ENCODE assay signal across 1 cellular context in the genomic region with DNA sequence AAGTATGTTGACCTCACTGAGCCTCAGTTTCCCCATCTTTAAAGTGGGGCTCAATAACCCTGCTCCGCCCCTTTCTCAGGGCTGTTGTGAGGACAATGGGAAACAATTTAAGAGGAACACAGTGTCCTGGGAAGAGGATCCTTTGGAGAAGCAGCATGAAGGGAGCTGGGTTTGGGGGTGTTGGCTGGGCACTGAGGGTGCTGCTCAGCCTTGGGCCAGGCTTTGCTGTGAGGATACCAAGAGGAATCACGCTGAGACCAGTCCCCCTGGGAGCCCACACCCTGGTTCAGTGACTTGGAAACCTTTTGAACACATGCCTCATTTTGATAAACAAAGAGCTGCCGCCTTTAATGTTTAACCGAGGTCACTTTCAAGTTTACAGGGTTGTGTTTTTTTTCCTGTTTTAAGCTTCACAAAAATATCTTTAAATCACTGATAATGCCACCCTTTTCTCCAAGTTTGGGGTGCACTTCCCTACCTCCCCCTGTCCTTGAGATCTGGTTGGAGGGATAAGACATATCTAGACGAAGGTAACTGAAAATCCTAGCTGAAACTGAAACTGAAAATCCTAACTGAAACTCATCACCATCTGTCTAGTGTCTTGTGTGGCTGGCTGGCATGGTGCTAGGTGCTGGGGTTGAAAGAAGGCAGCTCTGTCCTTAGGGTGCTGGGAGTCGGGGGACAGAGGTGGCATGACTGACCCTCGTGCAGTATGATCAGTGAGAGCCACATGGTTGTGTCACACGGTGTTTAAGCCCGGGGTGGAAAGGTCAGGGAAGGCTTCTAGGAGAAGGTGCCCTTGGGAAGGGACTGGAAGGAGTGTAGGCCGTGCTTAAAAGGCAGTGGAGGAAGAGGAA.
TF ChIP-seq lines count a peak whose summit lies in the region.

No MANE protein-coding gene starts in this region.

TF ChIP-seq in HepG2, 621 proteins besides CTCF, POLR2A, EP300 and RAD21 (continued from another document and continues in another):
- TF ChIP-seq, protein P1, sequence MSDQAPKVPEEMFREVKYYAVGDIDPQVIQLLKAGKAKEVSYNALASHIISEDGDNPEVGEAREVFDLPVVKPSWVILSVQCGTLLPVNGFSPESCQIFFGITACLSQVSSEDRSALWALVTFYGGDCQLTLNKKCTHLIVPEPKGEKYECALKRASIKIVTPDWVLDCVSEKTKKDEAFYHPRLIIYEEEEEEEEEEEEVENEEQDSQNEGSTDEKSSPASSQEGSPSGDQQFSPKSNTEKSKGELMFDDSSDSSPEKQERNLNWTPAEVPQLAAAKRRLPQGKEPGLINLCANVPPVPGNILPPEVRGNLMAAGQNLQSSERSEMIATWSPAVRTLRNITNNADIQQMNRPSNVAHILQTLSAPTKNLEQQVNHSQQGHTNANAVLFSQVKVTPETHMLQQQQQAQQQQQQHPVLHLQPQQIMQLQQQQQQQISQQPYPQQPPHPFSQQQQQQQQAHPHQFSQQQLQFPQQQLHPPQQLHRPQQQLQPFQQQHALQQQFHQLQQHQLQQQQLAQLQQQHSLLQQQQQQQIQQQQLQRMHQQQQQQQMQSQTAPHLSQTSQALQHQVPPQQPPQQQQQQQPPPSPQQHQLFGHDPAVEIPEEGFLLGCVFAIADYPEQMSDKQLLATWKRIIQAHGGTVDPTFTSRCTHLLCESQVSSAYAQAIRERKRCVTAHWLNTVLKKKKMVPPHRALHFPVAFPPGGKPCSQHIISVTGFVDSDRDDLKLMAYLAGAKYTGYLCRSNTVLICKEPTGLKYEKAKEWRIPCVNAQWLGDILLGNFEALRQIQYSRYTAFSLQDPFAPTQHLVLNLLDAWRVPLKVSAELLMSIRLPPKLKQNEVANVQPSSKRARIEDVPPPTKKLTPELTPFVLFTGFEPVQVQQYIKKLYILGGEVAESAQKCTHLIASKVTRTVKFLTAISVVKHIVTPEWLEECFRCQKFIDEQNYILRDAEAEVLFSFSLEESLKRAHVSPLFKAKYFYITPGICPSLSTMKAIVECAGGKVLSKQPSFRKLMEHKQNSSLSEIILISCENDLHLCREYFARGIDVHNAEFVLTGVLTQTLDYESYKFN (CRISPR knock-in tag; conservative IDR thresholded peaks at IDR 0.05), result peak; percentile 75
- TF ChIP-seq NFIC (IDR thresholded peaks at IDR 0.05; ENCODE audit: low read length), result peak; percentile 51; the same call in 1 of the 2 replicates
- no peak for TF ChIP-seq FOXP1 (IDR thresholded peaks at IDR 0.05)
- TF ChIP-seq FOXP1 (CRISPR knock-in tag; IDR thresholded peaks at IDR 0.05), result peak; percentile 66; the same call in 1 of the 2 replicates
- TF ChIP-seq, protein P2, sequence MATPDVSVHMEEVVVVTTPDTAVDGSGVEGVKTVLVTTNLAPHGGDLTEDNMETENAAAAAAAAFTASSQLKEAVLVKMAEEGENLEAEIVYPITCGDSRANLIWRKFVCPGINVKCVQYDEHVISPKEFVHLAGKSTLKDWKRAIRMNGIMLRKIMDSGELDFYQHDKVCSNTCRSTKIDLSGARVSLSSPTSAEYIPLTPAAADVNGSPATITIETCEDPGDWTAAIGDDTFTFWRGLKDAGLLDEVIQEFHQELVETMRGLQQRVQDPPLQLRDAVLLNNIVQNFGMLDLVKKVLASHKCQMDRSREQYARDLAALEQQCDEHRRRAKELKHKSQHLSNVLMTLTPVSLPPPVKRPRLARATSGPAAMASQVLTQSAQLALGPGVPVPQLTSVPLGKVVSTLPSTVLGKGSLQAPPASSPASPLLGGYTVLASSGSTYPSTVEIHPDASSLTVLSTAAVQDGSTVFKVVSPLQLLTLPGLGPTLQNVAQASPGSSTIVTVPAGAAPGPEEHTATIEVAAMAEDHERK (CRISPR knock-in tag; IDR thresholded peaks at IDR 0.05; ENCODE audit: low read depth), result no peak
- TF ChIP-seq ZNF451 (CRISPR knock-in tag; IDR thresholded peaks at IDR 0.05), result no peak
- peak; percentile 23; the same call in 1 of the 2 replicates for TF ChIP-seq ZBTB34 (CRISPR knock-in tag; IDR thresholded peaks at IDR 0.05)
- 0 out of 2 replicates have a peak, but pooled peaks have one; percentile 51 for TF ChIP-seq TOPORS (CRISPR knock-in tag; IDR thresholded peaks at IDR 0.05)
- peak; percentile 88 for TF ChIP-seq TCF7L2 (IDR thresholded peaks at IDR 0.05; ENCODE audit: low read depth, low read length)
- TF ChIP-seq THAP9 (CRISPR knock-in tag; IDR thresholded peaks at IDR 0.05; ENCODE audit: borderline replicate concordance), result no peak
- TF ChIP-seq YEATS4 (CRISPR knock-in tag; IDR thresholded peaks at IDR 0.05; ENCODE audit: borderline replicate concordance), result no peak
- TF ChIP-seq ZSCAN5A (CRISPR knock-in tag; IDR thresholded peaks at IDR 0.05; ENCODE audit: borderline replicate concordance), result 0 out of 2 replicates have a peak, but pooled peaks have one; percentile 66
- TF ChIP-seq ZKSCAN8 (CRISPR knock-in tag; IDR thresholded peaks at IDR 0.05; ENCODE audit: borderline replicate concordance), result no peak
- TF ChIP-seq MED13 (CRISPR knock-in tag; IDR thresholded peaks at IDR 0.05), result peak; percentile 24; the same call in 1 of the 2 replicates
- 0 out of 2 replicates have a peak, but pooled peaks have one; percentile 25 for TF ChIP-seq ZSCAN9 (CRISPR knock-in tag; IDR thresholded peaks at IDR 0.05; ENCODE audit: borderline replicate concordance)
- TF ChIP-seq IKZF5 (CRISPR knock-in tag; IDR thresholded peaks at IDR 0.05), result 0 out of 2 replicates have a peak, but pooled peaks have one; percentile 41
- peak in 1 of 2 experiments; percentile 59; a peak in 1 of 4 replicates for TF ChIP-seq KLF16 (CRISPR knock-in tag; IDR thresholded peaks at IDR 0.05)
- TF ChIP-seq NFATC3 (CRISPR knock-in tag; IDR thresholded peaks at IDR 0.05), result peak; percentile 63; the same call in 1 of the 2 replicates
- peak; percentile 30; the same call in 1 of the 2 replicates for TF ChIP-seq MED1 (CRISPR knock-in tag; IDR thresholded peaks at IDR 0.05)
- peak; percentile 82 for TF ChIP-seq NR2F6 (IDR thresholded peaks at IDR 0.05)
- TF ChIP-seq NR2F6 (CRISPR knock-in tag; IDR thresholded peaks at IDR 0.05), result peak; percentile 51; the same call in 1 of the 2 replicates
- TF ChIP-seq PHF21A (CRISPR knock-in tag; IDR thresholded peaks at IDR 0.05), result peak; percentile 72
- TF ChIP-seq ZBTB33 (CRISPR knock-in tag; IDR thresholded peaks at IDR 0.05), result 0 out of 2 replicates have a peak, but pooled peaks have one; percentile 23
- peak; percentile 42; the same call in 1 of the 2 replicates for TF ChIP-seq HHEX (CRISPR knock-in tag; IDR thresholded peaks at IDR 0.05)
- TF ChIP-seq ZNF749 (CRISPR knock-in tag; IDR thresholded peaks at IDR 0.05; ENCODE audit: borderline replicate concordance), result 0 out of 2 replicates have a peak, but pooled peaks have one; percentile 53
- 0 out of 2 replicates have a peak, but pooled peaks have one; percentile 27 for TF ChIP-seq TFDP2 (CRISPR knock-in tag; IDR thresholded peaks at IDR 0.05)
- TF ChIP-seq ZC3H13 (CRISPR knock-in tag; IDR thresholded peaks at IDR 0.05), result no peak
- 0 out of 2 replicates have a peak, but pooled peaks have one; percentile 1 for TF ChIP-seq HOXA3 (CRISPR knock-in tag; IDR thresholded peaks at IDR 0.05)
- TF ChIP-seq ZNF569 (CRISPR knock-in tag; IDR thresholded peaks at IDR 0.05; ENCODE audit: borderline replicate concordance), result no peak
- no peak for TF ChIP-seq RBAK (CRISPR knock-in tag; IDR thresholded peaks at IDR 0.05)
- TF ChIP-seq ERF (CRISPR knock-in tag; IDR thresholded peaks at IDR 0.05), result peak; percentile 37; the same call in 1 of the 2 replicates
- peak; percentile 23; the same call in 1 of the 2 replicates for TF ChIP-seq HDAC1 (CRISPR knock-in tag; IDR thresholded peaks at IDR 0.05)
- 0 out of 2 replicates have a peak, but pooled peaks have one; percentile 18 for TF ChIP-seq MIXL1 (CRISPR knock-in tag; IDR thresholded peaks at IDR 0.05)
- peak; percentile 68 for TF ChIP-seq MAX (IDR thresholded peaks at IDR 0.05)
- TF ChIP-seq, protein P3, sequence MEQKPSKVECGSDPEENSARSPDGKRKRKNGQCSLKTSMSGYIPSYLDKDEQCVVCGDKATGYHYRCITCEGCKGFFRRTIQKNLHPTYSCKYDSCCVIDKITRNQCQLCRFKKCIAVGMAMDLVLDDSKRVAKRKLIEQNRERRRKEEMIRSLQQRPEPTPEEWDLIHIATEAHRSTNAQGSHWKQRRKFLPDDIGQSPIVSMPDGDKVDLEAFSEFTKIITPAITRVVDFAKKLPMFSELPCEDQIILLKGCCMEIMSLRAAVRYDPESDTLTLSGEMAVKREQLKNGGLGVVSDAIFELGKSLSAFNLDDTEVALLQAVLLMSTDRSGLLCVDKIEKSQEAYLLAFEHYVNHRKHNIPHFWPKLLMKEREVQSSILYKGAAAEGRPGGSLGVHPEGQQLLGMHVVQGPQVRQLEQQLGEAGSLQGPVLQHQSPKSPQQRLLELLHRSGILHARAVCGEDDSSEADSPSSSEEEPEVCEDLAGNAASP (CRISPR knock-in tag; IDR thresholded peaks at IDR 0.05; ENCODE audit: borderline replicate concordance), result peak; percentile 52; the same call in 1 of the 2 replicates
- TF ChIP-seq MXD4 (CRISPR knock-in tag; IDR thresholded peaks at IDR 0.05), result 0 out of 2 replicates have a peak, but pooled peaks have one; percentile 24
- TF ChIP-seq KDM6A (CRISPR knock-in tag; IDR thresholded peaks at IDR 0.05; ENCODE audit: low read depth), result 0 out of 2 replicates have a peak, but pooled peaks have one; percentile 28
- no peak for TF ChIP-seq ARNT (IDR thresholded peaks at IDR 0.05)
- TF ChIP-seq SAP130 (CRISPR knock-in tag; IDR thresholded peaks at IDR 0.05; ENCODE audit: low read depth), result peak; percentile 76
- peak; percentile 37; the same call in 1 of the 2 replicates for TF ChIP-seq FOXJ3 (CRISPR knock-in tag; IDR thresholded peaks at IDR 0.05; ENCODE audit: borderline replicate concordance)
